In genomic region chr3:158775801-158776399, GRCh38 we compare ENCODE assay signal across 11 cellular contexts. TPM values are rescaled to one million over a fixed set of nuclear protein-coding genes. Genes with fewer than 3 reads are reported as not detected.
DNase-seq lines count a peak whose midpoint lies in the region; ATAC-seq and TF ChIP-seq lines count a peak whose summit lies in the region.
"Had no signal": no experiment of that assay in that cellular context is flagged by ENCODE, and none has a peak within 500 bp of the region (broad histone marks: within the 10 kb centered on the region; RNA-seq: fewer than 3 reads in every experiment).

No MANE protein-coding gene starts in this region.

- peaks cover 4% of the 10 kb centered on the region for H3K4me1 Mint-ChIP-seq in activated CD4-positive, alpha-beta T cell treated with anti-CD3 and anti-CD28 coated beads, Interleukin-2, amount 10 ng/mL, durations not matched to agents 24 days and 14 days

- H3K9me3 Mint-ChIP-seq in activated CD4-positive, alpha-beta T cell treated with anti-CD3 and anti-CD28 coated beads, Interleukin-2, amount 10 ng/mL, durations not matched to agents 24 days and 14 days: no peaks in the 10 kb centered on the region

- peak overlapping the region in 1 of 2 donors; percentile 16 for H3K27ac ChIP-seq in coronary artery

- ATAC-seq in GM18861 (IDR thresholded peaks at IDR 0.05; ENCODE audit: unreplicated experiment) (peak; percentile 71), GM21529 (IDR thresholded peaks at IDR 0.05; ENCODE audit: unreplicated experiment) (peak; percentile 63)
- ATAC-seq: WTC11 had no signal

- no peak overlapping the region for H3K4me3 Mint-ChIP-seq in activated CD4-positive, alpha-beta T cell treated with anti-CD3 and anti-CD28 coated beads, Interleukin-2, amount 10 ng/mL, durations not matched to agents 24 days and 14 days
- H3K4me3 Mint-ChIP-seq: WTC11 had no signal

- intact Hi-C loops in activated CD4-positive, alpha-beta T cell treated with anti-CD3 and anti-CD28 coated beads, Interleukin-2, amount 10 ng/mL, durations not matched to agents 24 days and 14 days (cut with micrococcal nuclease): no loop called here

- H3K4me3 ChIP-seq in Jurkat, Clone E6-1 (ENCODE audit: low read length): no peak overlapping the region
- H3K4me3 ChIP-seq in coronary artery: no peak overlapping the region

- H3K27me3 Mint-ChIP-seq in activated CD4-positive, alpha-beta T cell treated with anti-CD3 and anti-CD28 coated beads, Interleukin-2, amount 10 ng/mL, durations not matched to agents 24 days and 14 days: no peaks in the 10 kb centered on the region

- H3K36me3 Mint-ChIP-seq in activated CD4-positive, alpha-beta T cell treated with anti-CD3 and anti-CD28 coated beads, Interleukin-2, amount 10 ng/mL, durations not matched to agents 24 days and 14 days (ENCODE audit: low read depth): no peaks in the 10 kb centered on the region
- H3K36me3 Mint-ChIP-seq: WTC11 had no signal

- DNase-seq in Jurkat, Clone E6-1 (ENCODE audit: low read depth, low spot score): peak; percentile 16
- DNase-seq in iris pigment epithelial cell (ENCODE audit: low read depth) (peak; percentile 65), coronary artery (ENCODE audit: low spot score) (no peak), ureter (ENCODE audit: low spot score) (no peak)
- DNase-seq in activated CD4-positive, alpha-beta T cell treated with anti-CD3 and anti-CD28 coated beads, Interleukin-2, amount 10 ng/mL, durations not matched to agents 24 days and 14 days: no peak
- no peak for DNase-seq in activated naive CD4-positive, alpha-beta T cell treated with anti-CD3 and anti-CD28 coated beads, Interleukin-2, amount 50 U/mL, for 16 hours
- DNase-seq: NCI-H2081; stimulated activated naive CD4-positive, alpha-beta T cell treated with Interleukin-2 at 50 U/mL for 16 hours had no signal

- no peak overlapping the region for H3K27ac Mint-ChIP-seq in activated CD4-positive, alpha-beta T cell treated with anti-CD3 and anti-CD28 coated beads, Interleukin-2, amount 10 ng/mL, durations not matched to agents 24 days and 14 days
- H3K27ac Mint-ChIP-seq: WTC11 had no signal

- TF ChIP-seq CTCF in coronary artery (IDR thresholded peaks at IDR 0.05): no peak

RNA-seq across cellular contexts. Expression of gene MFSD1, which starts 26.0 kb away (rescaled TPM):
- polyA plus RNA-seq in Jurkat, Clone E6-1 (2012; ENCODE audit: insufficient read depth, insufficient read length): 18.5 TPM
- total RNA-seq in ureter: 67.6 TPM
- 20.4 and 23.2 TPM in 2 replicates for total RNA-seq in activated CD4-positive, alpha-beta T cell treated with anti-CD3 and anti-CD28 coated beads, Interleukin-2, amount 10 ng/mL, durations not matched to agents 24 days and 14 days

RNA-seq across cellular contexts. Expression of gene RARRES1, which starts 43.6 kb away (rescaled TPM):
- not detected for polyA plus RNA-seq in Jurkat, Clone E6-1 (2012; ENCODE audit: insufficient read depth, insufficient read length)
- total RNA-seq in ureter: 48.5 TPM
- not detected in 2 replicates for total RNA-seq in activated CD4-positive, alpha-beta T cell treated with anti-CD3 and anti-CD28 coated beads, Interleukin-2, amount 10 ng/mL, durations not matched to agents 24 days and 14 days

Comparison
In these comparisons a context has a peak if more than half of its experiments do, and no peak if none do; other contexts are left out.
1. DNase-seq: peak in Jurkat, Clone E6-1 (single experiment) and iris pigment epithelial cell (single experiment); none in coronary artery (single experiment), ureter (single experiment), activated CD4-positive, alpha-beta T cell treated with anti-CD3 and anti-CD28 coated beads, Interleukin-2, amount 10 ng/mL, durations not matched to agents 24 days and 14 days (single experiment) and activated naive CD4-positive, alpha-beta T cell treated with anti-CD3 and anti-CD28 coated beads, Interleukin-2, amount 50 U/mL, for 16 hours (single experiment).
2. RNA of gene RARRES1, which starts 43.6 kb away (total RNA-seq): 48.5 TPM in ureter (single experiment); not detected in activated CD4-positive, alpha-beta T cell treated with anti-CD3 and anti-CD28 coated beads, Interleukin-2, amount 10 ng/mL, durations not matched to agents 24 days and 14 days; every median in the first group is over 10 times any median in the second.